Comparison of ENCODE assay signal across 8 cellular contexts in the genomic region with DNA sequence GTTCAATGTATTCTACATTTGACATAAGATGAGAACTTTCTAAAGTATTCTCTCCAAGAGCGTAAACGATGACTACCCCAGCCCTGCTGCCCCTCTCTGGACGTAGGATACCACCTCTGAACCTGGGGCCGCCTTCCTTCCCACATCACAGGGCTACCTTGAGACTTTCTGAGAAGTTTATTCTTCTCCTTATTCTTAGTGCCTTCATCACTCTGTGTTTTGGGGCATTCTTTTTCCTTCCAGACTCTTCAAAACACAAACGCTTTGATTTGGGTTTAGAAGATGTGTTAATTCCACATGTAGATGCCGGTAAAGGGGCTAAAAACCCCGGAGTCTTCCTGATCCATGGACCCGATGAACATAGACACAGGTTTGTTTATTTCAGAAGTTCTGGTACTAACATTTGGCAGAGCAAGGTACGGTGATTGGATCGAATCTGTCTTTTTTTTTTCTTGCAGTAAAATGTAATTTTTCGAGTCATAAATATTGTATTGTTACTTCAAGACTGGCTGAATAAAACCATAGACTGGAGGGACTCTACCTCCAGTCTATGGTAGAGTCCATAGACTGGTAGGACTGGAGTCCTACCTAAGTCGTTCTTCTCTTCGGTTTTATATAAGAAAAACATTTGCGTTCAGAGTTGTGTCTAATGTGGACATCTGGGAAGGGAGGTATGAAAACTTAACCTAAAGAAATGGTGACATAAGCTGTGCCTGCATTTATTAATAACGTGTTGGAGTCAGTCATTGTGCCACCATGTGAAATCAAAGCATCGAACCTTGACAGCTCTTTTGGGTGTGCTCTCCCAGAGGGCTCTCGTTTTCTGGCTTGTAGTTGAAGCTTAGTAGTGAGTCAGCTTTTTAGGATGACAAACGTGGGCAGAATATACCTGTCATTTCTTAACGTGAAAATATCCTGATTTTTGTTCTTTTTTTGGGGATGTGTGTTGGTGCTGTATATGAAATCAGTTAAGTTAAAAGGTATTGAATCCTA. TPM values are rescaled to one million over a fixed set of nuclear protein-coding genes. Genes with fewer than 3 reads are reported as not detected.
A peak's percentile ranks its signal among the peaks of the same experiment; 100 is the strongest.
DNase-seq lines count a peak whose midpoint lies in the region; ATAC-seq, FAIRE-seq and TF ChIP-seq lines count a peak whose summit lies in the region.

No MANE protein-coding gene starts in this region.

- peaks cover 52% of the 10 kb centered on the region for H3K4me1 Mint-ChIP-seq in activated CD8-positive, alpha-beta memory T cell treated with anti-CD3 and anti-CD28 coated beads, Interleukin-2, amount 10 ng/mL, durations not matched to agents 7 days and 5 days
- H3K4me1 Mint-ChIP-seq in WTC11, result peaks cover 39% of the 10 kb centered on the region
- H3K4me1 Mint-ChIP-seq in glutamatergic neuron (ENCODE audit: low read depth, unreplicated experiment), result peaks cover 31% of the 10 kb centered on the region

- TF ChIP-seq CTCF in WTC11 (IDR thresholded peaks at IDR 0.05) (no peak), glutamatergic neuron (IDR thresholded peaks at IDR 0.05; ENCODE audit: partially characterized antibody, unreplicated experiment) (no peak), sigmoid colon (IDR thresholded peaks at IDR 0.05) (no peak)

- intact Hi-C loops in sigmoid colon (cut with DNase I), result loop anchor here (5.0 to 10.0 kb wide), 3 partner anchors 236 to 456 kb away; partner anchors contain the start of genes TENT5C and TTF2

- peak; percentile 8 for ATAC-seq in activated CD8-positive, alpha-beta memory T cell treated with anti-CD3 and anti-CD28 coated beads, Interleukin-2, amount 10 ng/mL, durations not matched to agents 7 days and 5 days
- peak; percentile 21 for ATAC-seq in HG03442 (IDR thresholded peaks at IDR 0.05; ENCODE audit: unreplicated experiment)
- ATAC-seq in WTC11, result no peak

- POLR2A ChIA-PET in WTC11 (lab: Charles Lee), result no interaction called here

- H3K27ac ChIP-seq in sigmoid colon, result peak overlapping the region; percentile 97 to 99 (median 98)

- CTCF ChIA-PET in activated CD8-positive, alpha-beta memory T cell treated with anti-CD3 and anti-CD28 coated beads, Interleukin-2, amount 10 ng/mL, durations not matched to agents 7 days and 5 days (lab: Charles Lee), result interaction anchor here (1.1 to 1.3 kb wide), 2 partner anchors 8 to 385 kb away, joined by 3 to 5 read pairs; no protein-coding TSS in a partner anchor
- CTCF ChIA-PET in WTC11 (lab: Charles Lee), result no interaction called here

- 2 to 6% methylated on average over 19 of the region's 19 CpGs for WGBS in sigmoid colon, 2 donors

- H3K36me3 ChIP-seq in sigmoid colon, result no peaks in the 10 kb centered on the region

- peak overlapping the region; percentile 79 to 88 (median 83) for H3K4me3 ChIP-seq in sigmoid colon

- no peaks in the 10 kb centered on the region for H3K27me3 Mint-ChIP-seq in activated CD8-positive, alpha-beta memory T cell treated with anti-CD3 and anti-CD28 coated beads, Interleukin-2, amount 10 ng/mL, durations not matched to agents 7 days and 5 days
- H3K27me3 Mint-ChIP-seq in WTC11 (ENCODE audit: low read depth), result 0 out of 2 replicates have a peak, but pooled peaks cover 5% of the 10 kb centered on the region
- H3K27me3 Mint-ChIP-seq in glutamatergic neuron (ENCODE audit: unreplicated experiment), result peaks cover 12% of the 10 kb centered on the region

- H3K27ac Mint-ChIP-seq in activated CD8-positive, alpha-beta memory T cell treated with anti-CD3 and anti-CD28 coated beads, Interleukin-2, amount 10 ng/mL, durations not matched to agents 7 days and 5 days, result peak overlapping the region; percentile 87
- H3K27ac Mint-ChIP-seq in WTC11 (no peak overlapping the region), glutamatergic neuron (ENCODE audit: unreplicated experiment) (peak overlapping the region; percentile 88)

- no peak for DNase-seq in activated CD8-positive, alpha-beta memory T cell treated with anti-CD3 and anti-CD28 coated beads, Interleukin-2, amount 10 ng/mL, durations not matched to agents 7 days and 5 days
- no peak for DNase-seq in activated CD8-positive, alpha-beta memory T cell treated with anti-CD3 and anti-CD28 coated beads, Interleukin-2, amount 50 U/mL, for 4 hours
- DNase-seq in WTC11 (ENCODE audit: low spot score), result no peak
- DNase-seq in glutamatergic neuron, result no peak
- DNase-seq in sigmoid colon, result no peak
- DNase-seq in mesenteric fat pad (ENCODE audit: low spot score), result no peak
- no peak for DNase-seq in urothelium cell line (ENCODE audit: low spot score)

- H3K36me3 Mint-ChIP-seq in activated CD8-positive, alpha-beta memory T cell treated with anti-CD3 and anti-CD28 coated beads, Interleukin-2, amount 10 ng/mL, durations not matched to agents 7 days and 5 days, result peaks cover 8% of the 10 kb centered on the region
- no peaks in the 10 kb centered on the region for H3K36me3 Mint-ChIP-seq in WTC11
- H3K36me3 Mint-ChIP-seq in glutamatergic neuron (ENCODE audit: unreplicated experiment), result no peaks in the 10 kb centered on the region

- no peaks in the 10 kb centered on the region for H3K9me3 Mint-ChIP-seq in activated CD8-positive, alpha-beta memory T cell treated with anti-CD3 and anti-CD28 coated beads, Interleukin-2, amount 10 ng/mL, durations not matched to agents 7 days and 5 days (ENCODE audit: low read depth)
- H3K9me3 Mint-ChIP-seq in WTC11 (no peaks in the 10 kb centered on the region; the same call in 1 of the 2 replicates), glutamatergic neuron (ENCODE audit: unreplicated experiment) (peaks cover 13% of the 10 kb centered on the region)

- TF ChIP-seq POLR2A in sigmoid colon (IDR thresholded peaks at IDR 0.05), result no peak

- no peak for FAIRE-seq in urothelium cell line (lab: Jason Lieb, UNC)

- H3K27me3 ChIP-seq in sigmoid colon, result no peaks in the 10 kb centered on the region

- TF ChIP-seq EP300 in sigmoid colon (IDR thresholded peaks at IDR 0.05), result no peak

- H3K9me3 ChIP-seq in sigmoid colon, result no peaks in the 10 kb centered on the region

- H3K4me3 Mint-ChIP-seq in activated CD8-positive, alpha-beta memory T cell treated with anti-CD3 and anti-CD28 coated beads, Interleukin-2, amount 10 ng/mL, durations not matched to agents 7 days and 5 days, result peak overlapping the region; percentile 83
- peak overlapping the region; percentile 87 for H3K4me3 Mint-ChIP-seq in WTC11
- peak overlapping the region; percentile 96 for H3K4me3 Mint-ChIP-seq in glutamatergic neuron (ENCODE audit: unreplicated experiment)

- H3K4me1 ChIP-seq in sigmoid colon, result peaks cover 0 to 66% (median 53%) of the 10 kb centered on the region in 4 donors

TF ChIP-seq in WTC11, 78 proteins besides CTCF, POLR2A, EP300 and RAD21:
- no peak for TF ChIP-seq PRRX2 (CRISPR knock-in tag; IDR thresholded peaks at IDR 0.05)
- TF ChIP-seq, protein P1, sequence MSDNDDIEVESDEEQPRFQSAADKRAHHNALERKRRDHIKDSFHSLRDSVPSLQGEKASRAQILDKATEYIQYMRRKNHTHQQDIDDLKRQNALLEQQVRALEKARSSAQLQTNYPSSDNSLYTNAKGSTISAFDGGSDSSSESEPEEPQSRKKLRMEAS (CRISPR knock-in tag; IDR thresholded peaks at IDR 0.05), result no peak
- TF ChIP-seq CREB1 (CRISPR knock-in tag; IDR thresholded peaks at IDR 0.05), result no peak

RNA-seq across cellular contexts. Expression of gene MAN1A2, which starts 1.2 kb away (rescaled TPM):
- 10 to 100 TPM; 28.8 to 30.2 TPM for total RNA-seq in activated CD8-positive, alpha-beta memory T cell treated with anti-CD3 and anti-CD28 coated beads, Interleukin-2, amount 10 ng/mL, durations not matched to agents 7 days and 5 days
- 14.9 to 19.9 TPM (median 16.0 TPM) in 3 replicates for total RNA-seq in WTC11 (2021)
- total RNA-seq in glutamatergic neuron (ENCODE audit: unreplicated experiment), result 31.8 TPM
- 10 to 100 TPM; 36.8 to 52.8 (median 43.4) TPM for total RNA-seq in sigmoid colon
- 10 to 100 TPM in 1 of 3 donors, 1 to 10 TPM in 2; 1.8 to 10.5 (median 2.4) TPM for polyA plus RNA-seq in sigmoid colon
- total RNA-seq in mesenteric fat pad, result 40.9 TPM
